10 cellular contexts compared by ENCODE assay signal in the genomic region with DNA sequence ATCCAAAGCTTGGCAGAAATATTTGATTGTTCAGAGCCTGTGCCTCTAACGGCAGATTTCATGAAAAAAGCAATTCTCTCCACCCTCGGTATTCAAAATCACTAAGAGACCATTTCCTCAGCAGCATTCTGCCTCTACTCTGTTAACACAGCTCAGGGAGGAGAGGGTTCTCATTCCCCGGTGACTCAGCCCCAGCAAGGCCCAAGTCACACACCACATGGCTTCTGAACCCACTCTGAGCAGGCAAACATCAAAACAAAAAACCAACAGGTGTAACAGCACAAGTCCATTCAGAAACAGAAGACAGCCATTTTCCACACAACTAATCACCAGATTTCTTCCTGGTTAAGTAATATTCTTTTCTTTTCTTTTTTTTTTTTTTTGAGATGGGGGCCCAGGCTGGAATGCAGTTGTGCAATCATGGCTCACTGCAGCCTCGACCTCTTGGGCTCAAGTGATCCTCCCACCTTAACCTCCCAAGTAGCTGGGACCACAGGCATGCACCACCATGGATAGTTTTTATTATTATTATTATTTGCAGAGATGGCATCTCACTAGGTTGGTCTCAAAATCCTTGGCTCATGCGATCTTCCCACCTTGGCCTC. TPM values are rescaled to one million over a fixed set of nuclear protein-coding genes. Genes with fewer than 3 reads are reported as not detected.
A peak's percentile ranks its signal among the peaks of the same experiment; 100 is the strongest.
DNase-seq lines count a peak whose midpoint lies in the region; ATAC-seq and TF ChIP-seq lines count a peak whose summit lies in the region.
"Had no signal": no experiment of that assay in that cellular context is flagged by ENCODE, and none has a peak within 500 bp of the region (broad histone marks: within the 10 kb centered on the region; RNA-seq: fewer than 3 reads in every experiment).

No MANE protein-coding gene starts in this region.

- DNase-seq in NK-92 treated with Interleukin-12 subunit alpha and Interleukin-12 subunit beta, amount 100 ng/mL, for 24 hours (lab: John Stamatoyannopoulos, UW), result peak; percentile 42
- DNase-seq in NK-92 (lab: John Stamatoyannopoulos, UW; ENCODE audit: unreplicated experiment), result no peak
- DNase-seq in RKO (ENCODE audit: low spot score), result peak; percentile 16
- peak; percentile 41 for DNase-seq in choroid plexus epithelial cell (ENCODE audit: low read depth)
- peak; percentile 43 for DNase-seq in stimulated activated CD4-positive, alpha-beta T cell treated with anti-CD3 and anti-CD28 coated beads, Interleukin-4, amount 100 ng/mL, for 24 hours
- no peak for DNase-seq in HT-29 (ENCODE audit: low spot score)
- no peak for DNase-seq in body of pancreas
- DNase-seq in upper lobe of right lung, result no peak
- DNase-seq: NCI-H1048, T-helper 9 cell had no signal

- H3K36me3 ChIP-seq in body of pancreas (replicated peaks in 1 of 2; ENCODE audit: insufficient read depth in 1 of 2, low read depth in 2 of 2), result no peaks in the 10 kb centered on the region
- no peaks in the 10 kb centered on the region for H3K36me3 ChIP-seq in upper lobe of right lung

- no peaks in the 10 kb centered on the region for H3K27me3 ChIP-seq in body of pancreas
- no peaks in the 10 kb centered on the region for H3K27me3 ChIP-seq in upper lobe of right lung

- ATAC-seq in body of pancreas (no peak), upper lobe of right lung (no peak)

- H3K9me3 ChIP-seq in body of pancreas (no peaks in the 10 kb centered on the region), upper lobe of right lung (no peaks in the 10 kb centered on the region)

- H3K27ac ChIP-seq in body of pancreas (no peak overlapping the region), upper lobe of right lung (no peak overlapping the region)

- no peak for TF ChIP-seq POLR2A in body of pancreas (IDR thresholded peaks at IDR 0.05)

- peaks cover 9% of the 10 kb centered on the region for H3K4me1 ChIP-seq in body of pancreas
- H3K4me1 ChIP-seq in upper lobe of right lung, result peaks cover 29% of the 10 kb centered on the region

- WGBS in body of pancreas, 2 donors, result 76 to 81% methylated on average over 5 of the region's 5 CpGs

- TF ChIP-seq CTCF in choroid plexus epithelial cell (conservative IDR thresholded peaks at IDR 0.05; ENCODE audit: low read depth, low read length) (no peak), body of pancreas (IDR thresholded peaks at IDR 0.05) (no peak), upper lobe of right lung (IDR thresholded peaks at IDR 0.05) (no peak)

- no peak overlapping the region for H3K4me3 ChIP-seq in choroid plexus epithelial cell (ENCODE audit: low read depth, low read length)
- no peak overlapping the region for H3K4me3 ChIP-seq in body of pancreas
- H3K4me3 ChIP-seq in upper lobe of right lung, result no peak overlapping the region

- intact Hi-C loops in body of pancreas (cut with DNase I), result no loop called here
- intact Hi-C loops in upper lobe of right lung (cut with DNase I), result no loop called here

RNA-seq across cellular contexts. Expression of gene GFOD1, which starts 55.4 kb away (rescaled TPM):
- total RNA-seq in HT-29 (2014; rRNA removed; shearing (Covaris generic)), result 13.3 and 13.5 TPM in 2 replicates
- total RNA-seq in body of pancreas, result 1 to 10 TPM; 4.3 to 5.2 TPM
- total RNA-seq in upper lobe of right lung, result 33.7 TPM

Comparison
In these comparisons a context has a peak if more than half of its experiments do, and no peak if none do; other contexts are left out.
1. DNase-seq: peak in NK-92 treated with Interleukin-12 subunit alpha and Interleukin-12 subunit beta, amount 100 ng/mL, for 24 hours (single experiment), RKO (single experiment), choroid plexus epithelial cell (single experiment) and stimulated activated CD4-positive, alpha-beta T cell treated with anti-CD3 and anti-CD28 coated beads, Interleukin-4, amount 100 ng/mL, for 24 hours (single experiment); none in NK-92 (single experiment), HT-29 (single experiment), body of pancreas (0 of 4) and upper lobe of right lung (single experiment).